In the genomic region with DNA sequence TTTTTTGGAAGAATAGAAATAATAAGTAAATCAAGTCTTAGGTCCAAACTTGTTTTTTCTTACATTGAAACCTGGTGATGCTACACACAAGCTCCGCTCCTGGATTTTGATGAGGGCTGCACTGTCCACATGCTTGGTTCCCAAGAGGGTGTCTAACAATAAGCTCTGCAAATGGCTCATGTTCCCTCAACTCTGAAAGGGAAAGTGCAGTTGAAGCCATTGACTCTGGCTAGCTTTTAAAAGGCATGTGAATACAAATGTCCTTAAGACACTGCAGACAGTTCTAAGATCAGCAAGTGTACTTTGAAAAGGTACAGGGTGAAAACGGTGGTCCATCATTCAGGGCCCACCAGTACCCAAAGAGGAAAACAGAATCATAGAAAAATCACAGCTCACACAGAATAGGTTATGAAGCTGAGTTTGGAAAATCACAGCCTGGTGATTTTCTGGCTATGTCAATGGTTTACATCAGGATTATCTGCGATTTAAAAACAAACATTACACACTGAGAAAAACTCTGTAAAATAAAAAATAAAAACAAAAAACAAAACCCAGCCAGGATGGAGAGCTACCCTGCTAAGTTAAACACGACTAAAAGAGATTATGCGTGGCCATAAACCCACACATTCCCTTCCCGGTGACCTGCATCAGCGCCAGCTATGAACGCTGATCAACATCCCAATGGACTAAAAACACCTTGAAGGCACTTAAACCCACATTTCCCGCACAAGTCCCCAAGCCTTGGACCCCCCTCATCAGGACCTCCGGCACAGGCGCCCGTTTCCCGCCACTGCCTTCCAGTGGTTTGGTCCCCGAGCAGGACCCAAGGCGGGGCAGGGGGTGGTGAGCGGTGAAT, we compare ENCODE assay signal across 8 cellular contexts. TPM values are rescaled to one million over a fixed set of nuclear protein-coding genes. Genes with fewer than 3 reads are reported as not detected.
DNase-seq lines count a peak whose midpoint lies in the region; ATAC-seq, FAIRE-seq and TF ChIP-seq lines count a peak whose summit lies in the region.

No MANE protein-coding gene starts in this region.

- POLR2A ChIA-PET in AG04450 (lab: Yijun Ruan, JAX) = interaction anchor here (0.8 to 1.9 kb wide), 3 partner anchors 39 to 195 kb away, joined by 3 to 6 read pairs (median 4); a partner anchor contains a TSS
- POLR2A ChIA-PET in activated naive CD8-positive, alpha-beta T cell treated with anti-CD3 and anti-CD28 coated beads, Interleukin-2, amount 10 ng/mL, durations not matched to agents 7 days and 5 days (lab: Charles Lee) = interaction anchor here (1.2 to 2.8 kb wide), 2 partner anchors 38 to 195 kb away, joined by 10 to 14 read pairs; a partner anchor contains a TSS

- peaks cover 16% of the 10 kb centered on the region for H3K4me1 Mint-ChIP-seq in activated naive CD8-positive, alpha-beta T cell treated with anti-CD3 and anti-CD28 coated beads, Interleukin-2, amount 10 ng/mL, durations not matched to agents 7 days and 5 days

- H3K27me3 ChIP-seq in AG04450 (ENCODE audit: control insufficient read depth, insufficient read depth, low read length) = no peaks in the 10 kb centered on the region
- no peaks in the 10 kb centered on the region for H3K27me3 ChIP-seq in keratinocyte (ENCODE audit: control insufficient read depth, extremely low read depth, insufficient read depth, low read length)

- no peaks in the 10 kb centered on the region for H3K9me1 ChIP-seq in keratinocyte (ENCODE audit: control insufficient read depth, extremely low read depth, insufficient read depth, low read length)

- H3K4me1 ChIP-seq in keratinocyte (ENCODE audit: control insufficient read depth, extremely low read depth, insufficient read depth, low read length) = peaks cover 7% of the 10 kb centered on the region

- no peak for ATAC-seq in activated naive CD8-positive, alpha-beta T cell treated with anti-CD3 and anti-CD28 coated beads, Interleukin-2, amount 10 ng/mL, durations not matched to agents 7 days and 5 days (ENCODE audit: low read depth)
- no peak for ATAC-seq in HG03460 (IDR thresholded peaks at IDR 0.05; ENCODE audit: unreplicated experiment)
- ATAC-seq in activated CD4-positive, CD25-positive, alpha-beta regulatory T cell treated with anti-CD3 and anti-CD28 coated beads, Interleukin-2, amount 50 U/mL, for 24 hours = no peak
- no peak for ATAC-seq in GM21619 (IDR thresholded peaks at IDR 0.05; ENCODE audit: unreplicated experiment)

- H3K9ac ChIP-seq in keratinocyte (ENCODE audit: control insufficient read depth, extremely low read depth, insufficient read depth, low read length) = peak overlapping the region; percentile 73

- peak overlapping the region; percentile 96 for H2AFZ ChIP-seq in keratinocyte (ENCODE audit: control insufficient read depth, low read length)

- DNase-seq in AG04450 (ENCODE audit: low read depth, low spot score) = no peak
- no peak for DNase-seq in HFF-Myc (ENCODE audit: extremely low read depth, low read depth)
- no peak for DNase-seq in activated naive CD8-positive, alpha-beta T cell treated with anti-CD3 and anti-CD28 coated beads, Interleukin-2, amount 10 ng/mL, durations not matched to agents 7 days and 5 days
- DNase-seq in keratinocyte (ENCODE audit: low read depth, low spot score) = no peak
- peak in 2 of 49 donors; percentile 11 to 74 for DNase-seq in substantia nigra (lab: John Stamatoyannopoulos, UW)

- H4K20me1 ChIP-seq in keratinocyte (ENCODE audit: control insufficient read depth, extremely low read depth, insufficient read depth, low read length) = no peaks in the 10 kb centered on the region

- no peaks in the 10 kb centered on the region for H3K9me3 Mint-ChIP-seq in activated naive CD8-positive, alpha-beta T cell treated with anti-CD3 and anti-CD28 coated beads, Interleukin-2, amount 10 ng/mL, durations not matched to agents 7 days and 5 days

- no peaks in the 10 kb centered on the region for H3K9me3 ChIP-seq in AG04450 (ENCODE audit: control insufficient read depth, insufficient read depth, low read length)
- H3K9me3 ChIP-seq in keratinocyte (ENCODE audit: control insufficient read depth, low read depth, low read length) = no peaks in the 10 kb centered on the region

- H3K4me3 Mint-ChIP-seq in activated naive CD8-positive, alpha-beta T cell treated with anti-CD3 and anti-CD28 coated beads, Interleukin-2, amount 10 ng/mL, durations not matched to agents 7 days and 5 days = peak overlapping the region; percentile 79

- H3K79me2 ChIP-seq in keratinocyte (ENCODE audit: control insufficient read depth, insufficient read depth, low read length) = no peaks in the 10 kb centered on the region

- H3K27ac Mint-ChIP-seq in activated naive CD8-positive, alpha-beta T cell treated with anti-CD3 and anti-CD28 coated beads, Interleukin-2, amount 10 ng/mL, durations not matched to agents 7 days and 5 days = peak overlapping the region; percentile 17

- peak overlapping the region; percentile 82 for H3K4me3 ChIP-seq in AG04450 (ENCODE audit: low read depth, low read length)
- peak overlapping the region; percentile 61 for H3K4me3 ChIP-seq in HFF-Myc (replicated peaks; ENCODE audit: low read depth, low read length)
- peak overlapping the region; percentile 62 to 80 (median 70) for H3K4me3 ChIP-seq in keratinocyte (ENCODE audit: control insufficient read depth in 2 of 3, extremely low read depth in 1 of 3, insufficient read depth in 2 of 3, low read depth in 1 of 3, low read length in 3 of 3)

- CTCF ChIA-PET in AG04450 (lab: Charles Lee) = interaction anchor here (1.2 to 1.5 kb wide), 2 partner anchors 39 to 298 kb away, joined by 5 read pairs; no protein-coding TSS in a partner anchor

- FAIRE-seq in keratinocyte (lab: Jason Lieb, UNC) = no peak

- dilution Hi-C loops in keratinocyte (cut with MboI; ENCODE audit: extremely low pct_ligation_motif_present, low sequenced_read_pairs) = no loop called here

- TF ChIP-seq CTCF in AG04450 (IDR thresholded peaks at IDR 0.05; ENCODE audit: low read depth, low read length) (no peak), HFF-Myc (IDR thresholded peaks at IDR 0.05; ENCODE audit: low read depth, low read length, missing control alignments) (no peak), keratinocyte (optimal IDR thresholded peaks at IDR 0.05 in 1 of 3, IDR thresholded peaks at IDR 0.05 in 1 of 3, conservative IDR thresholded peaks at IDR 0.05 in 1 of 3; ENCODE audit: extremely low read depth in 1 of 3, insufficient read depth in 2 of 3, low read length in 3 of 3) (no peak)

- no peaks in the 10 kb centered on the region for H3K36me3 ChIP-seq in keratinocyte (ENCODE audit: control insufficient read depth in 2 of 2, extremely low read depth in 1 of 2, insufficient read depth in 2 of 2, low read length in 2 of 2)

- H3K36me3 Mint-ChIP-seq in activated naive CD8-positive, alpha-beta T cell treated with anti-CD3 and anti-CD28 coated beads, Interleukin-2, amount 10 ng/mL, durations not matched to agents 7 days and 5 days = peaks cover 2% of the 10 kb centered on the region

- H3K4me2 ChIP-seq in keratinocyte (ENCODE audit: control insufficient read depth, extremely low read depth, insufficient read depth, low read depth, low read length) = peak overlapping the region; percentile 97

- H3K27ac ChIP-seq in AG04450 (ENCODE audit: low read depth, low read length) (no peak overlapping the region), keratinocyte (ENCODE audit: control insufficient read depth, insufficient read depth, low read length) (peak overlapping the region; percentile 14), substantia nigra (ENCODE audit: low read depth, low read length, poor library complexity, severe bottlenecking) (peak overlapping the region; percentile 89)

- peaks cover 2% of the 10 kb centered on the region for H3K27me3 Mint-ChIP-seq in activated naive CD8-positive, alpha-beta T cell treated with anti-CD3 and anti-CD28 coated beads, Interleukin-2, amount 10 ng/mL, durations not matched to agents 7 days and 5 days

RNA-seq across cellular contexts. Expression of a gene that starts 0.6 kb away (rescaled TPM):
- 0.31 and 0.52 TPM in 2 replicates for polyA plus RNA-seq in AG04450 (2011; rRNA removed)
- polyA minus RNA-seq in AG04450 (2011; rRNA and poly(A)+ RNA removed) = not detected in 2 replicates
- not detected for total RNA-seq in activated naive CD8-positive, alpha-beta T cell treated with anti-CD3 and anti-CD28 coated beads, Interleukin-2, amount 10 ng/mL, durations not matched to agents 7 days and 5 days
- polyA plus RNA-seq in keratinocyte = 0.14 to 0.28 TPM (median 0.16 TPM) in 3 replicates
- not detected for polyA plus RNA-seq in keratinocyte (2011; ENCODE audit: low read depth)
- polyA plus RNA-seq in keratinocyte (2011; cell fraction: cytosol; rRNA removed) = 0.09 and 0.21 TPM in 2 replicates
- polyA plus RNA-seq in keratinocyte (2011; cell fraction: nucleus; rRNA removed) = 0.29 and 0.52 TPM in 2 replicates
- 0.22 TPM in 1 of 2 replicates, not detected in the other for polyA plus RNA-seq in keratinocyte (2012; ENCODE audit: low replicate concordance)
- not detected in 3 replicates for polyA minus RNA-seq in keratinocyte
- not detected for polyA minus RNA-seq in keratinocyte (2011; cell fraction: cytosol; rRNA and poly(A)+ RNA removed)
- not detected in 2 replicates for polyA minus RNA-seq in keratinocyte (2011; cell fraction: nucleus; rRNA and poly(A)+ RNA removed)

RNA-seq across cellular contexts. Expression of a gene that starts 0.7 kb away (rescaled TPM):
- polyA plus RNA-seq in AG04450 (2011; rRNA removed) (4.1 and 7.6 TPM in 2 replicates), keratinocyte (0.73 to 2.5 TPM (median 2.0 TPM) in 3 replicates)
- polyA minus RNA-seq in AG04450 (2011; rRNA and poly(A)+ RNA removed) = 1.9 and 2.6 TPM in 2 replicates
- total RNA-seq in activated naive CD8-positive, alpha-beta T cell treated with anti-CD3 and anti-CD28 coated beads, Interleukin-2, amount 10 ng/mL, durations not matched to agents 7 days and 5 days = 10 to 100 TPM; 13.1 to 14.9 TPM
- polyA plus RNA-seq in keratinocyte (2011; ENCODE audit: low read depth) = 4.4 TPM
- 1.5 and 3.4 TPM in 2 replicates for polyA plus RNA-seq in keratinocyte (2011; cell fraction: cytosol; rRNA removed)
- 4.9 and 8.5 TPM in 2 replicates for polyA plus RNA-seq in keratinocyte (2011; cell fraction: nucleus; rRNA removed)
- polyA plus RNA-seq in keratinocyte (2012; ENCODE audit: low replicate concordance) = 2.5 and 4.3 TPM in 2 replicates
- 0.23 to 1.0 TPM (median 0.89 TPM) in 3 replicates for polyA minus RNA-seq in keratinocyte
- polyA minus RNA-seq in keratinocyte (2011; cell fraction: cytosol; rRNA and poly(A)+ RNA removed) = 4.2 TPM
- polyA minus RNA-seq in keratinocyte (2011; cell fraction: nucleus; rRNA and poly(A)+ RNA removed) = 0.32 and 2.5 TPM in 2 replicates

RNA-seq across cellular contexts. Expression of a gene that starts 38.0 kb away (rescaled TPM):
- 44.6 and 55.2 TPM in 2 replicates for polyA plus RNA-seq in AG04450 (2011; rRNA removed)
- 30.9 and 46.0 TPM in 2 replicates for polyA minus RNA-seq in AG04450 (2011; rRNA and poly(A)+ RNA removed)
- 1 to 10 TPM; 3.6 to 3.7 TPM for total RNA-seq in activated naive CD8-positive, alpha-beta T cell treated with anti-CD3 and anti-CD28 coated beads, Interleukin-2, amount 10 ng/mL, durations not matched to agents 7 days and 5 days
- polyA plus RNA-seq in keratinocyte = 30.9 to 53.9 TPM (median 36.3 TPM) in 3 replicates
- polyA plus RNA-seq in keratinocyte (2011; ENCODE audit: low read depth) = 7.9 TPM
- polyA plus RNA-seq in keratinocyte (2011; cell fraction: cytosol; rRNA removed) = 29.2 and 37.1 TPM in 2 replicates
- polyA plus RNA-seq in keratinocyte (2011; cell fraction: nucleus; rRNA removed) = 66.2 and 74.2 TPM in 2 replicates
- polyA plus RNA-seq in keratinocyte (2012; ENCODE audit: low replicate concordance) = 12.3 and 37.3 TPM in 2 replicates
- 18.4 to 33.0 TPM (median 31.0 TPM) in 3 replicates for polyA minus RNA-seq in keratinocyte
- 35.7 TPM for polyA minus RNA-seq in keratinocyte (2011; cell fraction: cytosol; rRNA and poly(A)+ RNA removed)
- polyA minus RNA-seq in keratinocyte (2011; cell fraction: nucleus; rRNA and poly(A)+ RNA removed) = 16.5 and 17.1 TPM in 2 replicates

RNA-seq across cellular contexts. Expression of a gene that starts 46.5 kb away (rescaled TPM):
- polyA plus RNA-seq in AG04450 (2011; rRNA removed) (209 and 272 TPM in 2 replicates), keratinocyte (189 to 347 TPM (median 265 TPM) in 3 replicates)
- 22.8 and 35.4 TPM in 2 replicates for polyA minus RNA-seq in AG04450 (2011; rRNA and poly(A)+ RNA removed)
- total RNA-seq in activated naive CD8-positive, alpha-beta T cell treated with anti-CD3 and anti-CD28 coated beads, Interleukin-2, amount 10 ng/mL, durations not matched to agents 7 days and 5 days = 10 to 100 TPM; 66.5 to 71.2 TPM
- 139 TPM for polyA plus RNA-seq in keratinocyte (2011; ENCODE audit: low read depth)
- 282 and 428 TPM in 2 replicates for polyA plus RNA-seq in keratinocyte (2011; cell fraction: cytosol; rRNA removed)
- 119 and 148 TPM in 2 replicates for polyA plus RNA-seq in keratinocyte (2011; cell fraction: nucleus; rRNA removed)
- polyA plus RNA-seq in keratinocyte (2012; ENCODE audit: low replicate concordance) = 200 and 212 TPM in 2 replicates
- 13.4 to 63.6 TPM (median 36.7 TPM) in 3 replicates for polyA minus RNA-seq in keratinocyte
- 74.1 TPM for polyA minus RNA-seq in keratinocyte (2011; cell fraction: cytosol; rRNA and poly(A)+ RNA removed)
- 13.5 and 28.2 TPM in 2 replicates for polyA minus RNA-seq in keratinocyte (2011; cell fraction: nucleus; rRNA and poly(A)+ RNA removed)

RNA-seq across cellular contexts. Expression of a gene that starts 52.3 kb away (rescaled TPM):
- polyA plus RNA-seq in AG04450 (2011; rRNA removed) = 0.05 and 0.07 TPM in 2 replicates
- not detected in 2 replicates for polyA minus RNA-seq in AG04450 (2011; rRNA and poly(A)+ RNA removed)
- total RNA-seq in activated naive CD8-positive, alpha-beta T cell treated with anti-CD3 and anti-CD28 coated beads, Interleukin-2, amount 10 ng/mL, durations not matched to agents 7 days and 5 days = under 1 TPM in 1 of 2 experiments, not detected in 1; 0.51 TPM
- polyA plus RNA-seq in keratinocyte = not detected in 3 replicates
- not detected for polyA plus RNA-seq in keratinocyte (2011; ENCODE audit: low read depth)
- polyA plus RNA-seq in keratinocyte (2011; cell fraction: cytosol; rRNA removed) = not detected in 2 replicates
- polyA plus RNA-seq in keratinocyte (2011; cell fraction: nucleus; rRNA removed) = not detected in 2 replicates
- not detected in 2 replicates for polyA plus RNA-seq in keratinocyte (2012; ENCODE audit: low replicate concordance)
- not detected in 3 replicates for polyA minus RNA-seq in keratinocyte
- not detected for polyA minus RNA-seq in keratinocyte (2011; cell fraction: cytosol; rRNA and poly(A)+ RNA removed)
- not detected in 2 replicates for polyA minus RNA-seq in keratinocyte (2011; cell fraction: nucleus; rRNA and poly(A)+ RNA removed)
